In genomic region chr17:82446649-82447048, GRCh38 we compare ENCODE assay signal across 23 cellular contexts. TPM values are rescaled to one million over a fixed set of nuclear protein-coding genes. Genes with fewer than 3 reads are reported as not detected.
DNase-seq lines count a peak whose midpoint lies in the region; ATAC-seq, FAIRE-seq and TF ChIP-seq lines count a peak whose summit lies in the region.
"Had no signal": no experiment of that assay in that cellular context is flagged by ENCODE, and none has a peak within 500 bp of the region (broad histone marks: within the 10 kb centered on the region; RNA-seq: fewer than 3 reads in every experiment).

No MANE protein-coding gene starts in this region.

- H2AK5ac ChIP-seq in H1 (ENCODE audit: low read depth, low read length), result no peak overlapping the region

- peaks cover 4% of the 10 kb centered on the region; the same call in 1 of the 2 replicates for H3K23me2 ChIP-seq in H1 (ENCODE audit: low read depth, low read length)

- no peaks in the 10 kb centered on the region for H3K27me3 ChIP-seq in H1 (replicated peaks in 1 of 4; ENCODE audit: control insufficient read depth in 3 of 4, extremely low read depth in 1 of 4, insufficient read depth in 3 of 4, low read length in 3 of 4)
- no peaks in the 10 kb centered on the region for H3K27me3 ChIP-seq in testis
- H3K27me3 ChIP-seq: adrenal gland, heart right ventricle, left lung, vagina had no signal

- TF ChIP-seq CTCF in H1 (IDR thresholded peaks at IDR 0.05; ENCODE audit: control extremely low read depth in 1 of 3, insufficient read depth in 1 of 3, low read depth in 1 of 3, low read length in 3 of 3) (no peak), testis (IDR thresholded peaks at IDR 0.05) (no peak)

- DNase-seq in activated naive CD4-positive, alpha-beta T cell treated with anti-CD3 and anti-CD28 coated beads for 36 hours, result no peak
- DNase-seq in activated naive CD4-positive, alpha-beta T cell treated with anti-CD3 and anti-CD28 coated beads, Interleukin-2, amount 50 U/mL, for 72 hours (ENCODE audit: low spot score in 2 of 2), result no peak
- DNase-seq in T-helper 17 cell (no peak), H1 (ENCODE audit: low read depth in 1 of 2, low spot score in 2 of 2) (no peak), testis (peak; percentile 63), amniotic stem cell (lab: John Stamatoyannopoulos, UW) (no peak), NCI-H1694 (lab: John Stamatoyannopoulos, UW) (no peak)
- no peak for DNase-seq in activated CD8-positive, alpha-beta memory T cell treated with anti-CD3 and anti-CD28 coated beads for 24 hours
- DNase-seq: activated CD4-positive, alpha-beta T cell treated with anti-CD3 and anti-CD28 coated beads, Interleukin-2, amount 50 U/mL, for 4 hours; activated T-cell treated with anti-CD3 and anti-CD28 coated beads, Interleukin-2, amount 50 U/mL, for 48 hours; adrenal gland; CD4-positive, CD25-positive, alpha-beta regulatory T cell; GF-D8; GM23248; heart right ventricle; left lung; NCI-H1694 treated with DMSO at 0.1 percent for 48 hours; NCI-H748 treated with DMSO at 0.1 percent for 48 hours; occipital lobe; substantia nigra; SW 1271 had no signal

- H3K9me3 ChIP-seq in T-helper 17 cell (ENCODE audit: control insufficient read depth, low read length, poor library complexity, severe bottlenecking) (no peaks in the 10 kb centered on the region), H1 (ENCODE audit: insufficient read depth in 2 of 2, low read depth in 1 of 2, low read length in 1 of 2) (no peaks in the 10 kb centered on the region), testis (no peaks in the 10 kb centered on the region)
- H3K9me3 ChIP-seq: adrenal gland, heart right ventricle, left lung, vagina had no signal

- H3K79me1 ChIP-seq in H1 (ENCODE audit: low read depth, low read length), result no peaks in the 10 kb centered on the region; the same call in 1 of the 2 replicates

- no peak overlapping the region for H3K9ac ChIP-seq in H1 (replicated peaks in 1 of 4; ENCODE audit: extremely low read depth in 1 of 4, low read depth in 3 of 4, low read length in 3 of 4)
- H3K9ac ChIP-seq: GM23248 had no signal

- H3K36me3 Mint-ChIP-seq in activated naive CD4-positive, alpha-beta T cell treated with anti-CD3 and anti-CD28 coated beads for 36 hours (ENCODE audit: low read depth), result peaks cover 40% of the 10 kb centered on the region
- H3K36me3 Mint-ChIP-seq in activated naive CD4-positive, alpha-beta T cell treated with anti-CD3 and anti-CD28 coated beads, Interleukin-2, amount 50 U/mL, for 72 hours, result peaks cover 24 to 32% of the 10 kb centered on the region in 2 donors
- H3K36me3 Mint-ChIP-seq in T-helper 17 cell (ENCODE audit: low read depth), result peaks cover 2% of the 10 kb centered on the region
- H3K36me3 Mint-ChIP-seq: CD4-positive, CD25-positive, alpha-beta regulatory T cell had no signal

- H3K4me1 ChIP-seq in H1 (replicated peaks in 1 of 4; ENCODE audit: control insufficient read depth in 3 of 4, insufficient read depth in 4 of 4, low read length in 3 of 4) (peaks cover 0 to 9% (median 5%) of the 10 kb centered on the region in 4 experiments; a peak in 5 of 7 replicates), testis (peaks cover 62% of the 10 kb centered on the region)

- H3K14ac ChIP-seq in H1 (ENCODE audit: insufficient read length), result no peak overlapping the region

- TF ChIP-seq POLR2A in H1 (IDR thresholded peaks at IDR 0.05; ENCODE audit: control extremely low read depth in 1 of 2, low read depth in 2 of 2, low read length in 2 of 2) (no peak), testis (IDR thresholded peaks at IDR 0.05) (no peak)

- 91% methylated on average over 12 of the region's 12 CpGs; no CpG with 5 or more reads in 1 of the 2 experiments for WGBS in H1 (ENCODE audit: extremely low coverage in 1 of 2, insufficient coverage in 1 of 2, insufficient read length in 1 of 2, insufficient replicate concordance in 2 of 2, low coverage in 1 of 2, low lambda C conversion rate in 2 of 2, missing lambda C conversion rate in 1 of 2), 2 experiments
- 76 to 100% methylated on average over 1 to 12 of the region's 12 CpGs for WGBS in testis, 2 donors

- H4K5ac ChIP-seq in H1 (ENCODE audit: insufficient read length, low read depth, low read length), result no peak overlapping the region

- TF ChIP-seq RAD21 in H1 (IDR thresholded peaks at IDR 0.05 in 1 of 2, conservative IDR thresholded peaks at IDR 0.05 in 1 of 2; ENCODE audit: low read depth in 2 of 2, low read length in 2 of 2), result no peak

- H3K36me3 ChIP-seq in H1 (ENCODE audit: control insufficient read depth in 2 of 4, insufficient read depth in 4 of 4, low read length in 3 of 4) (peaks cover 4 to 17% (median 12%) of the 10 kb centered on the region in 4 experiments; a peak in 4 of 8 replicates), testis (ENCODE audit: low read depth, missing control alignments) (no peaks in the 10 kb centered on the region)
- H3K36me3 ChIP-seq: vagina had no signal

- peaks cover 0 to 6% of the 10 kb centered on the region in 2 experiments; a peak in 1 of 4 replicates for H3K79me2 ChIP-seq in H1 (ENCODE audit: control insufficient read depth in 1 of 2, insufficient read depth in 2 of 2, low read length in 2 of 2)

- H3K4me2 ChIP-seq in H1 (ENCODE audit: insufficient read depth in 1 of 2, low read depth in 2 of 2, low read length in 2 of 2), result no peak overlapping the region

- no peak overlapping the region for H3K18ac ChIP-seq in H1 (ENCODE audit: extremely low read depth, low read length)

- peak overlapping the region; percentile 28; the same call in 1 of the 2 replicates for H4K8ac ChIP-seq in H1 (ENCODE audit: extremely low read depth, insufficient read depth, low read length)

- no peak overlapping the region for H3K23ac ChIP-seq in H1 (ENCODE audit: insufficient read length)

- H2AFZ ChIP-seq in H1 (ENCODE audit: low read length), result no peak overlapping the region
- H2AFZ ChIP-seq: GM23248 had no signal

- H3K56ac ChIP-seq in H1 (replicated peaks; ENCODE audit: insufficient read length, low read depth, low read length), result no peak overlapping the region

- H3K27me3 Mint-ChIP-seq in activated naive CD4-positive, alpha-beta T cell treated with anti-CD3 and anti-CD28 coated beads for 36 hours (ENCODE audit: low read depth), result no peaks in the 10 kb centered on the region
- no peaks in the 10 kb centered on the region for H3K27me3 Mint-ChIP-seq in T-helper 17 cell

- H3K9me3 Mint-ChIP-seq in activated naive CD4-positive, alpha-beta T cell treated with anti-CD3 and anti-CD28 coated beads for 36 hours, result no peaks in the 10 kb centered on the region
- no peaks in the 10 kb centered on the region for H3K9me3 Mint-ChIP-seq in activated naive CD4-positive, alpha-beta T cell treated with anti-CD3 and anti-CD28 coated beads, Interleukin-2, amount 50 U/mL, for 72 hours
- H3K9me3 Mint-ChIP-seq: CD4-positive, CD25-positive, alpha-beta regulatory T cell had no signal

- H3K27ac Mint-ChIP-seq in activated naive CD4-positive, alpha-beta T cell treated with anti-CD3 and anti-CD28 coated beads for 36 hours, result peak overlapping the region; percentile 56
- peak overlapping the region in 1 of 2 donors; percentile 68 for H3K27ac Mint-ChIP-seq in activated naive CD4-positive, alpha-beta T cell treated with anti-CD3 and anti-CD28 coated beads, Interleukin-2, amount 50 U/mL, for 72 hours
- peak overlapping the region; percentile 83 for H3K27ac Mint-ChIP-seq in T-helper 17 cell

- FAIRE-seq in H1 (lab: Jason Lieb, UNC), result no peak

- no peak for TF ChIP-seq EP300 in H1 (IDR thresholded peaks at IDR 0.05; ENCODE audit: borderline replicate concordance in 1 of 2, low read depth in 2 of 2, low read length in 2 of 2)

- H3K27ac ChIP-seq in H1 (ENCODE audit: low read depth, low read length) (no peak overlapping the region), testis (no peak overlapping the region)
- H3K27ac ChIP-seq: GM23248, HL-60, vagina had no signal

- no peak overlapping the region for H2BK5ac ChIP-seq in H1 (ENCODE audit: low read depth, low read length)

- ATAC-seq in activated naive CD4-positive, alpha-beta T cell treated with anti-CD3 and anti-CD28 coated beads, Interleukin-2, amount 50 U/mL, for 72 hours, result no peak
- no peak for ATAC-seq in T-helper 17 cell
- ATAC-seq: heart right ventricle, left lung had no signal

- H3K4me3 Mint-ChIP-seq in activated naive CD4-positive, alpha-beta T cell treated with anti-CD3 and anti-CD28 coated beads for 36 hours, result peak overlapping the region; percentile 39
- H3K4me3 Mint-ChIP-seq in T-helper 17 cell, result no peak overlapping the region

- H3K4me3 ChIP-seq in H1 (ENCODE audit: extremely low read depth in 1 of 4, insufficient read depth in 2 of 4, low read depth in 3 of 4, low read length in 4 of 4) (no peak overlapping the region), testis (no peak overlapping the region)
- H3K4me3 ChIP-seq: adrenal gland, GM23248, heart right ventricle, left lung, vagina had no signal

- H4K20me1 ChIP-seq in H1 (replicated peaks in 1 of 2; ENCODE audit: control insufficient read depth in 1 of 2, insufficient read depth in 2 of 2, low read length in 2 of 2), result peaks cover 2 to 28% of the 10 kb centered on the region in 2 experiments

- intact Hi-C loops in activated naive CD4-positive, alpha-beta T cell treated with anti-CD3 and anti-CD28 coated beads for 36 hours (cut with micrococcal nuclease), result no loop called here
- intact Hi-C loops in testis (cut with DNase I; ENCODE audit: low total_unique reads), result no loop called here

- POLR2A ChIA-PET in H1 (lab: Charles Lee; ENCODE audit: partially characterized antibody), result interaction anchor here (1.3 to 1.5 kb wide), 2 partner anchors 11 to 16 kb away, joined by 3 read pairs; no protein-coding TSS in a partner anchor

- H3K4ac ChIP-seq in H1 (replicated peaks; ENCODE audit: insufficient read length, low read depth, low read length), result no peak overlapping the region

- no peak overlapping the region for H2BK120ac ChIP-seq in H1 (replicated peaks; ENCODE audit: low read depth, low read length)

- no peak overlapping the region for H2BK15ac ChIP-seq in H1 (ENCODE audit: low read length)

- no peak overlapping the region for H2BK12ac ChIP-seq in H1 (ENCODE audit: low read depth, low read length)

- CTCF ChIA-PET in activated naive CD4-positive, alpha-beta T cell treated with anti-CD3 and anti-CD28 coated beads for 36 hours (lab: Charles Lee), result interaction anchor here (1.9 kb wide), 1 partner anchor 94 kb away, joined by 5 read pairs; no protein-coding TSS in a partner anchor
- CTCF ChIA-PET in H1 (lab: Charles Lee; ENCODE audit: partially characterized antibody), result interaction anchor here (1.5 to 2.8 kb wide), 2 partner anchors 22 to 30 kb away, joined by 6 to 11 read pairs; partner anchors contain the start of gene HEXD

- H2BK20ac ChIP-seq in H1 (ENCODE audit: low read length), result no peak overlapping the region

- peaks cover 32% of the 10 kb centered on the region for H3K4me1 Mint-ChIP-seq in activated naive CD4-positive, alpha-beta T cell treated with anti-CD3 and anti-CD28 coated beads for 36 hours (ENCODE audit: low read depth)
- H3K4me1 Mint-ChIP-seq in T-helper 17 cell, result peaks cover 21% of the 10 kb centered on the region

- H4K91ac ChIP-seq in H1 (replicated peaks; ENCODE audit: insufficient read length, low read length), result no peak overlapping the region

RNA-seq across cellular contexts. Expression of gene CYBC1, which starts 3.9 kb away (rescaled TPM):
- total RNA-seq in activated naive CD4-positive, alpha-beta T cell treated with anti-CD3 and anti-CD28 coated beads for 36 hours, result 100 to 1,000 TPM; 292 to 294 TPM
- 100 to 1,000 TPM; 205 to 401 TPM for total RNA-seq in activated naive CD4-positive, alpha-beta T cell treated with anti-CD3 and anti-CD28 coated beads, Interleukin-2, amount 50 U/mL, for 72 hours
- total RNA-seq in T-helper 17 cell, result 100 to 1,000 TPM; 110 to 121 TPM
- total RNA-seq in H1 (2021; fragmentation: NEBNext Ultra II Directional; extraction: Animal tissue kit (Norgen Biotek cat#: 25700)), result 66.7 and 74.6 TPM in 2 replicates
- 81.4 and 116 TPM in 2 replicates for polyA plus RNA-seq in H1 (2011; rRNA removed)
- 91.4 TPM for polyA plus RNA-seq in H1 (2011; cell fraction: cytosol; rRNA removed)
- polyA plus RNA-seq in H1 (2011; cell fraction: nucleus; rRNA removed), result 123 TPM
- 45.3 to 72.9 TPM (median 65.7 TPM) in 4 replicates for polyA plus RNA-seq in H1 (2012, experiment 1 of 2)
- polyA plus RNA-seq in H1 (2012, experiment 2 of 2), result 103 TPM
- polyA plus RNA-seq in H1 (2013, experiment 1 of 2), result 51.4 TPM
- 50.6 TPM for polyA plus RNA-seq in H1 (2013, experiment 2 of 2)
- 48.1 and 52.9 TPM in 2 replicates for polyA minus RNA-seq in H1 (2011; rRNA and poly(A)+ RNA removed)
- polyA minus RNA-seq in H1 (2011; cell fraction: cytosol; rRNA and poly(A)+ RNA removed), result 79.5 TPM
- polyA minus RNA-seq in H1 (2011; cell fraction: nucleus; rRNA and poly(A)+ RNA removed), result 81.6 TPM
- 10 to 100 TPM; 61.1 to 88.2 TPM for total RNA-seq in testis
- polyA plus RNA-seq in testis (ENCODE audit: insufficient read depth, low read depth, low replicate concordance), result 46.3 TPM

RNA-seq across cellular contexts. Expression of gene NARF, which starts 11.9 kb away (rescaled TPM):
- 10 to 100 TPM; 64.2 to 69.3 TPM for total RNA-seq in activated naive CD4-positive, alpha-beta T cell treated with anti-CD3 and anti-CD28 coated beads for 36 hours
- total RNA-seq in activated naive CD4-positive, alpha-beta T cell treated with anti-CD3 and anti-CD28 coated beads, Interleukin-2, amount 50 U/mL, for 72 hours, result 100 to 1,000 TPM; 159 TPM
- 10 to 100 TPM; 86.2 to 94.4 TPM for total RNA-seq in T-helper 17 cell
- total RNA-seq in H1 (2021; fragmentation: NEBNext Ultra II Directional; extraction: Animal tissue kit (Norgen Biotek cat#: 25700)), result 87.4 and 97.4 TPM in 2 replicates
- 131 and 161 TPM in 2 replicates for polyA plus RNA-seq in H1 (2011; rRNA removed)
- 156 TPM for polyA plus RNA-seq in H1 (2011; cell fraction: cytosol; rRNA removed)
- polyA plus RNA-seq in H1 (2011; cell fraction: nucleus; rRNA removed), result 116 TPM
- 89.4 to 142 TPM (median 122 TPM) in 4 replicates for polyA plus RNA-seq in H1 (2012, experiment 1 of 2)
- 150 TPM for polyA plus RNA-seq in H1 (2012, experiment 2 of 2)
- polyA plus RNA-seq in H1 (2013, experiment 1 of 2), result 84.3 TPM
- polyA plus RNA-seq in H1 (2013, experiment 2 of 2), result 84.4 TPM
- 87.8 and 110 TPM in 2 replicates for polyA minus RNA-seq in H1 (2011; rRNA and poly(A)+ RNA removed)
- polyA minus RNA-seq in H1 (2011; cell fraction: cytosol; rRNA and poly(A)+ RNA removed), result 48.8 TPM
- 33.9 TPM for polyA minus RNA-seq in H1 (2011; cell fraction: nucleus; rRNA and poly(A)+ RNA removed)
- total RNA-seq in testis, result 100 to 1,000 TPM; 115 to 130 TPM
- polyA plus RNA-seq in testis (ENCODE audit: insufficient read depth, low read depth, low replicate concordance), result 161 TPM

RNA-seq across cellular contexts. Expression of gene OGFOD3, which starts 28.3 kb away (rescaled TPM):
- 10 to 100 TPM; 31.1 to 32.9 TPM for total RNA-seq in activated naive CD4-positive, alpha-beta T cell treated with anti-CD3 and anti-CD28 coated beads for 36 hours
- total RNA-seq in activated naive CD4-positive, alpha-beta T cell treated with anti-CD3 and anti-CD28 coated beads, Interleukin-2, amount 50 U/mL, for 72 hours, result 10 to 100 TPM; 16.8 to 23.5 TPM
- total RNA-seq in T-helper 17 cell (10 to 100 TPM; 15.8 to 16.5 TPM), testis (10 to 100 TPM; 28.9 to 37.4 TPM)
- 21.8 and 24.4 TPM in 2 replicates for total RNA-seq in H1 (2021; fragmentation: NEBNext Ultra II Directional; extraction: Animal tissue kit (Norgen Biotek cat#: 25700))
- polyA plus RNA-seq in H1 (2011; rRNA removed) (21.1 and 27.9 TPM in 2 replicates), testis (ENCODE audit: insufficient read depth, low read depth, low replicate concordance) (19.6 TPM)
- 20.9 TPM for polyA plus RNA-seq in H1 (2011; cell fraction: cytosol; rRNA removed)
- 27.5 TPM for polyA plus RNA-seq in H1 (2011; cell fraction: nucleus; rRNA removed)
- polyA plus RNA-seq in H1 (2012, experiment 1 of 2), result 14.6 to 23.4 TPM (median 20.6 TPM) in 4 replicates
- polyA plus RNA-seq in H1 (2012, experiment 2 of 2), result 14.7 TPM
- 13.6 TPM for polyA plus RNA-seq in H1 (2013, experiment 1 of 2)
- polyA plus RNA-seq in H1 (2013, experiment 2 of 2), result 14.7 TPM
- 18.7 and 20.0 TPM in 2 replicates for polyA minus RNA-seq in H1 (2011; rRNA and poly(A)+ RNA removed)
- polyA minus RNA-seq in H1 (2011; cell fraction: cytosol; rRNA and poly(A)+ RNA removed), result 11.6 TPM
- 14.3 TPM for polyA minus RNA-seq in H1 (2011; cell fraction: nucleus; rRNA and poly(A)+ RNA removed)

RNA-seq across cellular contexts. Expression of gene HEXD, which starts 28.5 kb away (rescaled TPM):
- 10 to 100 TPM; 22.4 to 26.3 TPM for total RNA-seq in activated naive CD4-positive, alpha-beta T cell treated with anti-CD3 and anti-CD28 coated beads for 36 hours
- total RNA-seq in activated naive CD4-positive, alpha-beta T cell treated with anti-CD3 and anti-CD28 coated beads, Interleukin-2, amount 50 U/mL, for 72 hours, result 10 to 100 TPM; 16.2 to 33.6 TPM
- total RNA-seq in T-helper 17 cell (10 to 100 TPM; 32.2 to 33.4 TPM), testis (10 to 100 TPM; 90.9 to 95.3 TPM)
- 20.6 and 24.2 TPM in 2 replicates for total RNA-seq in H1 (2021; fragmentation: NEBNext Ultra II Directional; extraction: Animal tissue kit (Norgen Biotek cat#: 25700))
- polyA plus RNA-seq in H1 (2011; rRNA removed) (21.8 and 33.7 TPM in 2 replicates), testis (ENCODE audit: insufficient read depth, low read depth, low replicate concordance) (24.4 TPM)
- 41.2 TPM for polyA plus RNA-seq in H1 (2011; cell fraction: cytosol; rRNA removed)
- 187 TPM for polyA plus RNA-seq in H1 (2011; cell fraction: nucleus; rRNA removed)
- polyA plus RNA-seq in H1 (2012, experiment 1 of 2), result 15.9 to 26.9 TPM (median 22.1 TPM) in 4 replicates
- polyA plus RNA-seq in H1 (2012, experiment 2 of 2), result 13.8 TPM
- polyA plus RNA-seq in H1 (2013, experiment 1 of 2), result 16.1 TPM
- 12.2 TPM for polyA plus RNA-seq in H1 (2013, experiment 2 of 2)
- polyA minus RNA-seq in H1 (2011; rRNA and poly(A)+ RNA removed), result 13.2 and 13.6 TPM in 2 replicates
- 12.3 TPM for polyA minus RNA-seq in H1 (2011; cell fraction: cytosol; rRNA and poly(A)+ RNA removed)
- 28.0 TPM for polyA minus RNA-seq in H1 (2011; cell fraction: nucleus; rRNA and poly(A)+ RNA removed)
